ENCODE assay signal across 20 cellular contexts in the genomic region with DNA sequence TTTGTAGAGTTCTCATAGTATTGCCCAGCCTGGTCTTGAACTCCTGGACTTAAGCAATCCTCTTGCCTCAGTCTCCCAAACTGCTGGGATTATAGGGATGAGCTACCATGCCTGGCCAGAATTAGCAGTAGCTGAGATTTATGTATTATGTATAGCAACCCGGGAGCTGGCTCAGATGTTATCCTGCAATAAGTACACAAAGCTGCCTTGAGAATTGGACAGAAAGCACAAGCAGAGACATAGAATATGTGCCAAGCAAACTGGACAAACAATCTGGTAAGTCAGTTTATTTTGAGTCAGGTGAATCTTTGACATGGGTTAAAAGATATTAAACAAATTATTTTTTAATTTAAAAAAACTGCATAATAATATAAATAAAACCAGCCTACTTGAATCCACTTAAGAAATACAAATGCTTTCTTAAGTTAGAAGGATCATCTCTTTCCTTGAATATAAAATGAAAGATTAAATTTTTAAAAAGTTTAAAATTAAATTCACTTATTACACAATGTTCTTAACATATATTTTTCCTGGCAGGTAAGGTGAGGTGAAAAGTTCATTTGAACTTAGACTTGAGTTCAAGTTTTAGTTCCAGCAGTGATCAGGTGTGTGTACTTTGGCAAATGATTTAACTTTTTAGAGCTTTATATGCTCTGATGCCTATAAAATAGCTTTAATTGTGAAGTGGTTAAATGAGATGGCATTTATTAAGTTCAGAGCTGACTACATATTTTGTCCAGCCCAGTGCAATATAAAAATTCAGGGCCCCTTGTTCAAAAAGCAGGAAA.
A peak's percentile ranks its signal among the peaks of the same experiment; 100 is the strongest.
DNase-seq lines count a peak whose midpoint lies in the region; ATAC-seq, FAIRE-seq and TF ChIP-seq lines count a peak whose summit lies in the region.
"Had no signal": no experiment of that assay in that cellular context is flagged by ENCODE, and none has a peak within 500 bp of the region (broad histone marks: within the 10 kb centered on the region; RNA-seq: fewer than 3 reads in every experiment).

No MANE protein-coding gene starts in this region.

- no peaks in the 10 kb centered on the region for H3K36me3 ChIP-seq in right lobe of liver

- FAIRE-seq in colon (lab: Jason Lieb, UNC) = peak; percentile 14
- FAIRE-seq: A549, GM12892, GM18507, H54 had no signal

- intact Hi-C loops in right lobe of liver (cut with DNase I) = no loop called here

- ATAC-seq in right lobe of liver = peak in 3 of 4 donors; percentile 42 to 92 (median 82)
- no peak for ATAC-seq in stimulated activated naive CD8-positive, alpha-beta T cell treated with anti-CD3 and anti-CD28 coated beads, Interleukin-15, amount 100 ng/mL, for 72 hours
- ATAC-seq: A549, GM23338 had no signal

- DNase-seq in LNCaP clone FGC (ENCODE audit: low read depth) (peak; percentile 98), right lobe of liver (no peak), HFFc6 (no peak), mesenteric fat pad (ENCODE audit: low spot score) (no peak)
- DNase-seq in stimulated activated naive CD8-positive, alpha-beta T cell treated with anti-CD3 and anti-CD28 coated beads, Interleukin-15, amount 100 ng/mL, for 72 hours = no peak
- DNase-seq: AML-193; CD4-positive, alpha-beta memory T cell; DMS153; DMS79; GDM1; HCEC 1CT; IMR-90 had no signal

- TF ChIP-seq CTCF in LNCaP clone FGC (IDR thresholded peaks at IDR 0.05; ENCODE audit: control insufficient read depth, extremely low read depth, insufficient read depth) (no peak), right lobe of liver (IDR thresholded peaks at IDR 0.05) (no peak), HFFc6 (IDR thresholded peaks at IDR 0.05) (no peak)

- H3K4me3 ChIP-seq in LNCaP clone FGC (ENCODE audit: low read depth, low read length) (no peak overlapping the region), right lobe of liver (no peak overlapping the region)
- H3K4me3 ChIP-seq: A549, GM23338 had no signal

- H3K36me3 Mint-ChIP-seq in HFFc6 (ENCODE audit: low read depth) = no peaks in the 10 kb centered on the region

- no peaks in the 10 kb centered on the region for H3K4me1 Mint-ChIP-seq in stimulated activated naive CD8-positive, alpha-beta T cell treated with anti-CD3 and anti-CD28 coated beads, Interleukin-15, amount 100 ng/mL, for 72 hours
- H3K4me1 Mint-ChIP-seq in HFFc6 (ENCODE audit: low read depth) = no peaks in the 10 kb centered on the region
- H3K4me1 Mint-ChIP-seq: CD14-positive monocyte; CD4-positive, alpha-beta memory T cell; GM23338 had no signal

- H3K27me3 ChIP-seq in right lobe of liver = no peaks in the 10 kb centered on the region

- H3K4me3 Mint-ChIP-seq in stimulated activated naive CD8-positive, alpha-beta T cell treated with anti-CD3 and anti-CD28 coated beads, Interleukin-15, amount 100 ng/mL, for 72 hours = no peak overlapping the region
- no peak overlapping the region for H3K4me3 Mint-ChIP-seq in HFFc6
- H3K4me3 Mint-ChIP-seq: CD4-positive, alpha-beta memory T cell; GM23338 had no signal

- peaks cover 18% of the 10 kb centered on the region for H3K27me3 Mint-ChIP-seq in stimulated activated naive CD8-positive, alpha-beta T cell treated with anti-CD3 and anti-CD28 coated beads, Interleukin-15, amount 100 ng/mL, for 72 hours
- peaks cover 5% of the 10 kb centered on the region for H3K27me3 Mint-ChIP-seq in HFFc6 (ENCODE audit: insufficient read depth)

- peak overlapping the region in 1 of 3 donors; percentile 66 for H3K27ac ChIP-seq in right lobe of liver
- H3K27ac ChIP-seq: A549, HL-60 had no signal

- peaks cover 0 to 10% (median 0%) of the 10 kb centered on the region in 4 donors for H3K4me1 ChIP-seq in right lobe of liver
- H3K4me1 ChIP-seq: A549 had no signal

- 22% methylated on average over 1 of the region's 1 CpG for WGBS in right lobe of liver (ENCODE audit: insufficient coverage, low coverage, low lambda C conversion rate, missing lambda C conversion rate)

- no peaks in the 10 kb centered on the region for H3K9me3 ChIP-seq in right lobe of liver

- H3K27ac Mint-ChIP-seq in stimulated activated naive CD8-positive, alpha-beta T cell treated with anti-CD3 and anti-CD28 coated beads, Interleukin-15, amount 100 ng/mL, for 72 hours = no peak overlapping the region
- no peak overlapping the region for H3K27ac Mint-ChIP-seq in HFFc6
- H3K27ac Mint-ChIP-seq: CD4-positive, alpha-beta memory T cell; GM23338 had no signal

- H3K9me3 Mint-ChIP-seq in stimulated activated naive CD8-positive, alpha-beta T cell treated with anti-CD3 and anti-CD28 coated beads, Interleukin-15, amount 100 ng/mL, for 72 hours = peaks cover 7 to 28% of the 10 kb centered on the region in 2 donors
- peaks cover 9% of the 10 kb centered on the region; the same call in 1 of the 2 replicates for H3K9me3 Mint-ChIP-seq in HFFc6

- no peak for TF ChIP-seq POLR2A in right lobe of liver (IDR thresholded peaks at IDR 0.05)
